36 cellular contexts compared by ENCODE assay signal in genomic region chr10:27981744-27982143, GRCh38.
"Had no signal": no experiment of that assay in that cellular context is flagged by ENCODE, and none has a peak within 500 bp of the region (broad histone marks: within the 10 kb centered on the region; RNA-seq: fewer than 3 reads in every experiment).

No MANE protein-coding gene starts in this region.

- DNase-seq: Karpas-422, Kasumi-1, MG63, MM.1S, MV-4-11, NCI-H1048, NCI-H1092, NCI-H1092 treated with DMSO at 0.1 percent for 48 hours, NCI-H1105, NCI-H1105 treated with DMSO at 0.1 percent for 48 hours, NCI-H1417, NCI-H1417 treated with DMSO at 0.1 percent for 48 hours, NCI-H1436, NCI-H1436 treated with DMSO at 0.1 percent for 48 hours, NCI-H146, NCI-H1694, NCI-H1694 treated with DMSO at 0.1 percent for 48 hours, NCI-H187, NCI-H187 treated with DMSO at 0.1 percent for 48 hours, NCI-H1930, NCI-H2029, NCI-H2029 treated with DMSO at 0.1 percent for 48 hours, NCI-H2081, NCI-H2081 treated with DMSO at 0.1 percent for 48 hours, NCI-H2107, NCI-H2171, NCI-H2171 treated with DMSO at 0.1 percent for 48 hours, NCI-H2227 treated with DMSO at 0.1 percent for 48 hours, NCI-H226, NCI-H345, NCI-H446, NCI-H446 treated with DMSO at 0.1 percent for 48 hours, NCI-H510A, NCI-H510A treated with DMSO at 0.1 percent for 48 hours, NCI-H524, NCI-H524 treated with DMSO at 0.1 percent for 48 hours had no signal

- H3K27me3 ChIP-seq: MG63 had no signal

- H3K4me3 ChIP-seq: MG63 had no signal

- H3K9me3 ChIP-seq: MG63 had no signal

- H3K36me3 ChIP-seq: MG63 had no signal
